ENCODE assay signal across 1 cellular context in the genomic region with DNA sequence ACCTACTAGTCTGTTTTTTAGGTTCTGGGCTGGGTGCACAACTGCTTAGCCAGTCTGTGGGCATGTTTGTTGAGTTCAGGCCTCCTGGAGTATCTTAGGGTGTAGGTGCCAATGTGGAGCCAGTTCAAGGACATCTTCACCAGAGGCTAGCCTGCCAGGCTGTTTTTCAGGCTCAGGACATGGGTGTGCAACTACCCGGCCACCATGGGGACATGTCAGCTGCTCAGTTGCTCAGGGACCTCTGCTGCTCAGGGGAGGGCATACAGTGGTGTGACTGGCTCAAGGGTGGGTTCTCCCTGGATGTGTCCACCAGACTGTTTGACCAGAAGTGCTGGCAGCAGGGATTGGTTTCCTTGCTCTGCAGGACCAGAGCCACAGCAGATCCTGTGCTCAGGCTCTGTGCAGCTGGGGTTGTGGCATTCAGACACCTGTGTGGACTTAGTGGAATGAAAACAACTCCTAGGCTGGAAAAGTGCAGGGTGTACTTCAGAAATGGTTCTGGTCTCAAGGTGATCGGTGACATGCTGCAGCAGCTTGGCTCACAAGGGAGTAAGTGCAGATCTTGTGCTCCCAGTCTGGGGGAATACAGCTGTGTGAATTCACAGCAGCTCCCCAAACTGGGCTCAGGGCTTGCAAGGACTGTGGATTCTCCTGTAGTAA.
TF ChIP-seq lines count a peak whose summit lies in the region.

No MANE protein-coding gene starts in this region.

TF ChIP-seq in HepG2, 621 proteins besides CTCF, POLR2A, EP300 and RAD21 (continued from another document):
- TF ChIP-seq, protein P1, sequence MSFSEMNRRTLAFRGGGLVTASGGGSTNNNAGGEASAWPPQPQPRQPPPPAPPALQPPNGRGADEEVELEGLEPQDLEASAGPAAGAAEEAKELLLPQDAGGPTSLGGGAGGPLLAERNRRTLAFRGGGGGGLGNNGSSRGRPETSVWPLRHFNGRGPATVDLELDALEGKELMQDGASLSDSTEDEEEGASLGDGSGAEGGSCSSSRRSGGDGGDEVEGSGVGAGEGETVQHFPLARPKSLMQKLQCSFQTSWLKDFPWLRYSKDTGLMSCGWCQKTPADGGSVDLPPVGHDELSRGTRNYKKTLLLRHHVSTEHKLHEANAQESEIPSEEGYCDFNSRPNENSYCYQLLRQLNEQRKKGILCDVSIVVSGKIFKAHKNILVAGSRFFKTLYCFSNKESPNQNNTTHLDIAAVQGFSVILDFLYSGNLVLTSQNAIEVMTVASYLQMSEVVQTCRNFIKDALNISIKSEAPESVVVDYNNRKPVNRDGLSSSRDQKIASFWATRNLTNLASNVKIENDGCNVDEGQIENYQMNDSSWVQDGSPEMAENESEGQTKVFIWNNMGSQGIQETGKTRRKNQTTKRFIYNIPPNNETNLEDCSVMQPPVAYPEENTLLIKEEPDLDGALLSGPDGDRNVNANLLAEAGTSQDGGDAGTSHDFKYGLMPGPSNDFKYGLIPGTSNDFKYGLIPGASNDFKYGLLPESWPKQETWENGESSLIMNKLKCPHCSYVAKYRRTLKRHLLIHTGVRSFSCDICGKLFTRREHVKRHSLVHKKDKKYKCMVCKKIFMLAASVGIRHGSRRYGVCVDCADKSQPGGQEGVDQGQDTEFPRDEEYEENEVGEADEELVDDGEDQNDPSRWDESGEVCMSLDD (CRISPR knock-in tag; IDR thresholded peaks at IDR 0.05; ENCODE audit: borderline replicate concordance): no peak
- no peak for TF ChIP-seq ZNF546 (CRISPR knock-in tag; conservative IDR thresholded peaks at IDR 0.05)
